ENCODE assay signal across 12 cellular contexts in the genomic region with DNA sequence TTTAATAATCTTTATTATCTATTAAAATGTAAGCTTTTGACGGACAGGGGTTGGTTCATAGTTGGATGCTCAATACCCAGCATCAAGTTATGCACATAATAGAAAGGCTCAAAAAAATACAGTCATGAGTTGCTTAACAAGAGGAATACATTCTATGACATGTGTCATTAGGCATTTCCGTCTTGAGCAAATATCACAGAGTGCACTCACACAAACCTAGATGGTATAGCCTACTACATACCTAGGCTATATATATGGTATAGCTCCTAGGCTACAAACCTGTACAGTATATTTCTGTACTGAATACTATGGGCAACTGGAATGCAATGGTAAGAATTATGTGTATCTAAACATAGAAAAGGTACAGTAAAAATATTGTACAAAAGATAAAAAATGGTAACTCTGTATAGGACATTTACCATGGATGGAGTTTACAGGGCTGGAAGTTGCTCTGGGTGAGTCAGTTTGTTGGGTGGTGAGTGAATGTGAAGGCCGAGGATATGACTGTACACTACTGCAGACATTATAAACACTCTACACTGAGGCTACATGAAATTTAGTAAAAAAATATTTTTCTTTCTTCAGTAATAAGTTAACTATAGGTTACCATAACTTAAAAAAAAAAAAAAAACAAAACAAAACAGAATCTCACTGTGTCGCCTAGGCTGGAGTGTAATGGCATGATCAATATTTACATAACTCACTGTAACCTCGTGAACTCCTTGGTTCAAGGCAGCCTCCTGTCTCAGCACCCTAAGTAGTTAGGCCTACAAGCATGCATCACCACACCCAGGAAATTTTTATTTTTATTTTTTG.
DNase-seq lines count a peak whose midpoint lies in the region; ATAC-seq and TF ChIP-seq lines count a peak whose summit lies in the region.
"Had no signal": no experiment of that assay in that cellular context is flagged by ENCODE, and none has a peak within 500 bp of the region (broad histone marks: within the 10 kb centered on the region; RNA-seq: fewer than 3 reads in every experiment).

No MANE protein-coding gene starts in this region.

- CTCF ChIA-PET in Calu3 (lab: Charles Lee): no interaction called here

- ATAC-seq in right lobe of liver: peak; percentile 64 to 95 (median 84)
- ATAC-seq: GM12878 had no signal

- peaks cover 19% of the 10 kb centered on the region for H3K4me1 Mint-ChIP-seq in Calu3 (ENCODE audit: low read depth, unreplicated experiment)

- H3K27ac ChIP-seq in right lobe of liver: no peak overlapping the region
- H3K27ac ChIP-seq: thyroid gland had no signal

- H3K9me3 Mint-ChIP-seq in Calu3 (ENCODE audit: low read depth, unreplicated experiment): no peaks in the 10 kb centered on the region
- H3K9me3 Mint-ChIP-seq: CD4-positive, CD25-positive, alpha-beta regulatory T cell had no signal

- peak; percentile 3 for DNase-seq in Calu3
- peak; percentile 62 for DNase-seq in NCI-H460 (ENCODE audit: extremely low read depth, low read depth)
- peak; percentile 68 for DNase-seq in dedifferentiated amniotic fluid mesenchymal stem cell (ENCODE audit: extremely low spot score)
- no peak for DNase-seq in right lobe of liver
- no peak for DNase-seq in SHP77 treated with DMSO at 0.1 percent for 48 hours (lab: John Stamatoyannopoulos, UW)
- DNase-seq in NK-92 treated with Interleukin-12 subunit alpha and Interleukin-12 subunit beta, amount 100 ng/mL, for 24 hours (lab: John Stamatoyannopoulos, UW): no peak
- no peak for DNase-seq in NCI-H2107 (lab: John Stamatoyannopoulos, UW)
- DNase-seq in HK-2 (ENCODE audit: unreplicated experiment): no peak
- DNase-seq: CD4-positive, CD25-positive, alpha-beta regulatory T cell; NCI-H1930; thyroid gland had no signal

- H3K27me3 Mint-ChIP-seq in Calu3 (ENCODE audit: unreplicated experiment): no peaks in the 10 kb centered on the region
- H3K27me3 Mint-ChIP-seq: CD4-positive, CD25-positive, alpha-beta regulatory T cell had no signal

- H3K4me3 ChIP-seq in right lobe of liver: no peak overlapping the region
- H3K4me3 ChIP-seq: GM12878, thyroid gland had no signal

- WGBS in right lobe of liver (ENCODE audit: insufficient coverage, low coverage, low lambda C conversion rate, missing lambda C conversion rate): 54% methylated on average over 5 of the region's 5 CpGs

- peak overlapping the region; percentile 45 for H3K27ac Mint-ChIP-seq in Calu3 (ENCODE audit: unreplicated experiment)
- H3K27ac Mint-ChIP-seq: CD4-positive, CD25-positive, alpha-beta regulatory T cell had no signal

- no peaks in the 10 kb centered on the region for H3K27me3 ChIP-seq in right lobe of liver
- H3K27me3 ChIP-seq: thyroid gland had no signal

- H3K9me3 ChIP-seq in right lobe of liver: no peaks in the 10 kb centered on the region
- H3K9me3 ChIP-seq: thyroid gland had no signal

- BruUV-seq in Calu3 (replicated peaks; lab: Mats Ljungman, UMichigan): no TSS peak

- TF ChIP-seq POLR2A in right lobe of liver (IDR thresholded peaks at IDR 0.05): no peak

- no peaks in the 10 kb centered on the region for H3K36me3 Mint-ChIP-seq in Calu3 (ENCODE audit: insufficient read depth, unreplicated experiment)

- H3K4me1 ChIP-seq in right lobe of liver: peaks cover 0 to 6% (median 0%) of the 10 kb centered on the region in 4 donors
- H3K4me1 ChIP-seq: thyroid gland had no signal

- H3K4me3 Mint-ChIP-seq in Calu3 (ENCODE audit: low read depth, unreplicated experiment): no peak overlapping the region
- H3K4me3 Mint-ChIP-seq: CD4-positive, CD25-positive, alpha-beta regulatory T cell had no signal

- no peak for TF ChIP-seq CTCF in Calu3 (IDR thresholded peaks at IDR 0.05; ENCODE audit: unreplicated experiment)
- TF ChIP-seq CTCF in right lobe of liver (IDR thresholded peaks at IDR 0.05): no peak

- H3K36me3 ChIP-seq in right lobe of liver: peaks cover 0 to 3% (median 1%) of the 10 kb centered on the region in 4 donors
- H3K36me3 ChIP-seq: thyroid gland had no signal

- intact Hi-C loops in Calu3 (cut with micrococcal nuclease; ENCODE audit: unreplicated experiment): no loop called here
- intact Hi-C loops in right lobe of liver (cut with DNase I): no loop called here

Comparison
In these comparisons a context has a peak if more than half of its experiments do, and no peak if none do; other contexts are left out.
1. DNase-seq: peak in Calu3 (single experiment), NCI-H460 (single experiment) and dedifferentiated amniotic fluid mesenchymal stem cell (single experiment); none in right lobe of liver (0 of 3), SHP77 treated with DMSO at 0.1 percent for 48 hours (single experiment), NK-92 treated with Interleukin-12 subunit alpha and Interleukin-12 subunit beta, amount 100 ng/mL, for 24 hours (single experiment), NCI-H2107 (single experiment) and HK-2 (single experiment).